In the genomic region with DNA sequence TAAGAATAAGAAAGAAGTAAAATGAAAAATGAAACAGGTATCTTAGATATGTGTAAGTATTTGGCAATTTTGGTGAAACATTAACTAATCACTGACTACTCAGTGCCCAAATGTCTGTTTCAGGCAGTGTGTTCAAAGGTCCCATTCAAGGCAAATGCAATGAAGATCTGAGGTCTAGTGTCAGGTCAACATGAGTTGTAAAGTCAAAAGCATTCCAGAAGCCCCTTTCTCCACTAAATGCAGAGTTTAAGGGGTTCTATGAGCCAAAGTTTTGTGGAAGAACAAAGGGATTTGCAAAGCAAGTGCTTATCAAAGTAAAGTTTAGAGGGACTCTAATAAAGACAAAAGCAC, we compare ENCODE assay signal across 27 cellular contexts.
"Had no signal": no experiment of that assay in that cellular context is flagged by ENCODE, and none has a peak within 500 bp of the region (broad histone marks: within the 10 kb centered on the region; RNA-seq: fewer than 3 reads in every experiment).

No MANE protein-coding gene starts in this region.

- DNase-seq: activated CD4-positive, alpha-beta T cell treated with anti-CD3 and anti-CD28 coated beads for 48 hours; activated CD4-positive, alpha-beta T cell treated with anti-CD3 and anti-CD28 coated beads, Interleukin-2, amount 50 U/mL, for 48 hours; activated CD8-positive, alpha-beta memory T cell treated with anti-CD3 and anti-CD28 coated beads for 24 hours; activated effector memory CD4-positive, alpha-beta T cell treated with anti-CD3 and anti-CD28 coated beads, Interleukin-2, amount 50 U/mL, for 16 hours; activated naive CD4-positive, alpha-beta T cell treated with anti-CD3 and anti-CD28 coated beads for 36 hours; activated naive CD8-positive, alpha-beta T cell treated with anti-CD3 and anti-CD28 coated beads for 36 hours; adrenal gland; aorta; cerebellar nuclear complex; dorsolateral prefrontal cortex; effector memory CD4-positive, alpha-beta T cell; erythroblast; hippocampal formation; immature natural killer cell; left ventricle myocardium inferior; stimulated activated CD4-positive, alpha-beta T cell treated with anti-CD3 and anti-CD28 coated beads, Interleukin-15, amount 100 ng/mL, for 24 hours; stimulated activated naive CD4-positive, alpha-beta T cell; T-helper 17 cell; T1000; tibial artery; WERI-Rb-1 had no signal

- H3K36me3 ChIP-seq: adrenal gland, cardiac muscle cell, gastroesophageal sphincter, left ventricle myocardium inferior, prostate gland, suprapubic skin, tibial artery, WERI-Rb-1 had no signal

- ATAC-seq: activated CD4-positive, CD25-positive, alpha-beta regulatory T cell treated with anti-CD3 and anti-CD28 coated beads, Interleukin-2, amount 50 U/mL, for 24 hours; gastroesophageal sphincter; T-helper 17 cell had no signal

- H3K27ac ChIP-seq: adrenal gland, cardiac muscle cell, coronary artery, dorsolateral prefrontal cortex, gastroesophageal sphincter, left ventricle myocardium inferior, prostate gland, suprapubic skin, tibial artery, WERI-Rb-1 had no signal

- H3K4me3 ChIP-seq: adrenal gland, cardiac muscle cell, coronary artery, dorsolateral prefrontal cortex, gastroesophageal sphincter, left ventricle myocardium inferior, prostate gland, suprapubic skin, tibial artery had no signal

- H3K4me1 ChIP-seq: adrenal gland, gastroesophageal sphincter, left ventricle myocardium inferior, prostate gland, suprapubic skin, tibial artery had no signal

- H3K27me3 ChIP-seq: adrenal gland, cardiac muscle cell, dorsolateral prefrontal cortex, gastroesophageal sphincter, tibial artery had no signal

- H3K9me3 ChIP-seq: adrenal gland, prostate gland had no signal
